Comparison of ENCODE assay signal across 1 cellular context in the genomic region with DNA sequence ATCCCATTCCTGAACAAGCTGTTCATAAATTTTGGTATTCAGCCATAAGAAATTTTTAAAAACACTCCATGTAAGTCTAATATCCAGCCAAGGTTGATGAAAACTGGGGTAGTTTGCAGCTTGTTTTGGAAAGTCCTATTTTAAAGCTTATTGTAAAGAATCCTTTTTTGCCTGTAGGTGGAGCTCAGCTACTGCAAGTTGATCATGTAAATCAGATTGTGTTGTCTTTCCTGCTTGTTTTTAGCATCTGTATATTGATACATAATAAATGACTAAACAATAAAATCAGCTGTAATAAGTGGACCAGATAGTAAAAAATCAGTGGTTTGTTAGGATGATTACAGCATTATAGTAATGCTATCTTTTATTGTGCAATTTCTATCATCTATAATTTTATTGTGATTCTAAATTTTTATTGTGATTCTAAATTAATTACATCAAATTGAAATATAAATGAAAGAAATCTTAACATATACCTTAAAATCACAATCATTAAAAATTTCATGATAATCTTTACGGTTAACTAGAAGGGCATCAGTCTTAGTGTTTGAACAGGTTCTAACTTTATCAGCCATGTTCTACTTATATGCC.
TF ChIP-seq lines count a peak whose summit lies in the region.

No MANE protein-coding gene starts in this region.

TF ChIP-seq in HepG2, 621 proteins besides CTCF, POLR2A, EP300 and RAD21:
- TF ChIP-seq ZNF589 (CRISPR knock-in tag; conservative IDR thresholded peaks at IDR 0.05) (no peak), STAG1 (CRISPR knock-in tag; IDR thresholded peaks at IDR 0.05) (peak; percentile 83), SMC3 (IDR thresholded peaks at IDR 0.05; ENCODE audit: low read length) (peak; percentile 43)
- TF ChIP-seq, protein P1, sequence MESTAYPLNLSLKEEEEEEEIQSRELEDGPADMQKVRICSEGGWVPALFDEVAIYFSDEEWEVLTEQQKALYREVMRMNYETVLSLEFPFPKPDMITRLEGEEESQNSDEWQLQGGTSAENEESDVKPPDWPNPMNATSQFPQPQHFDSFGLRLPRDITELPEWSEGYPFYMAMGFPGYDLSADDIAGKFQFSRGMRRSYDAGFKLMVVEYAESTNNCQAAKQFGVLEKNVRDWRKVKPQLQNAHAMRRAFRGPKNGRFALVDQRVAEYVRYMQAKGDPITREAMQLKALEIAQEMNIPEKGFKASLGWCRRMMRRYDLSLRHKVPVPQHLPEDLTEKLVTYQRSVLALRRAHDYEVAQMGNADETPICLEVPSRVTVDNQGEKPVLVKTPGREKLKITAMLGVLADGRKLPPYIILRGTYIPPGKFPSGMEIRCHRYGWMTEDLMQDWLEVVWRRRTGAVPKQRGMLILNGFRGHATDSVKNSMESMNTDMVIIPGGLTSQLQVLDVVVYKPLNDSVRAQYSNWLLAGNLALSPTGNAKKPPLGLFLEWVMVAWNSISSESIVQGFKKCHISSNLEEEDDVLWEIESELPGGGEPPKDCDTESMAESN (CRISPR knock-in tag; conservative IDR thresholded peaks at IDR 0.05) = no peak
- TF ChIP-seq, protein P2, sequence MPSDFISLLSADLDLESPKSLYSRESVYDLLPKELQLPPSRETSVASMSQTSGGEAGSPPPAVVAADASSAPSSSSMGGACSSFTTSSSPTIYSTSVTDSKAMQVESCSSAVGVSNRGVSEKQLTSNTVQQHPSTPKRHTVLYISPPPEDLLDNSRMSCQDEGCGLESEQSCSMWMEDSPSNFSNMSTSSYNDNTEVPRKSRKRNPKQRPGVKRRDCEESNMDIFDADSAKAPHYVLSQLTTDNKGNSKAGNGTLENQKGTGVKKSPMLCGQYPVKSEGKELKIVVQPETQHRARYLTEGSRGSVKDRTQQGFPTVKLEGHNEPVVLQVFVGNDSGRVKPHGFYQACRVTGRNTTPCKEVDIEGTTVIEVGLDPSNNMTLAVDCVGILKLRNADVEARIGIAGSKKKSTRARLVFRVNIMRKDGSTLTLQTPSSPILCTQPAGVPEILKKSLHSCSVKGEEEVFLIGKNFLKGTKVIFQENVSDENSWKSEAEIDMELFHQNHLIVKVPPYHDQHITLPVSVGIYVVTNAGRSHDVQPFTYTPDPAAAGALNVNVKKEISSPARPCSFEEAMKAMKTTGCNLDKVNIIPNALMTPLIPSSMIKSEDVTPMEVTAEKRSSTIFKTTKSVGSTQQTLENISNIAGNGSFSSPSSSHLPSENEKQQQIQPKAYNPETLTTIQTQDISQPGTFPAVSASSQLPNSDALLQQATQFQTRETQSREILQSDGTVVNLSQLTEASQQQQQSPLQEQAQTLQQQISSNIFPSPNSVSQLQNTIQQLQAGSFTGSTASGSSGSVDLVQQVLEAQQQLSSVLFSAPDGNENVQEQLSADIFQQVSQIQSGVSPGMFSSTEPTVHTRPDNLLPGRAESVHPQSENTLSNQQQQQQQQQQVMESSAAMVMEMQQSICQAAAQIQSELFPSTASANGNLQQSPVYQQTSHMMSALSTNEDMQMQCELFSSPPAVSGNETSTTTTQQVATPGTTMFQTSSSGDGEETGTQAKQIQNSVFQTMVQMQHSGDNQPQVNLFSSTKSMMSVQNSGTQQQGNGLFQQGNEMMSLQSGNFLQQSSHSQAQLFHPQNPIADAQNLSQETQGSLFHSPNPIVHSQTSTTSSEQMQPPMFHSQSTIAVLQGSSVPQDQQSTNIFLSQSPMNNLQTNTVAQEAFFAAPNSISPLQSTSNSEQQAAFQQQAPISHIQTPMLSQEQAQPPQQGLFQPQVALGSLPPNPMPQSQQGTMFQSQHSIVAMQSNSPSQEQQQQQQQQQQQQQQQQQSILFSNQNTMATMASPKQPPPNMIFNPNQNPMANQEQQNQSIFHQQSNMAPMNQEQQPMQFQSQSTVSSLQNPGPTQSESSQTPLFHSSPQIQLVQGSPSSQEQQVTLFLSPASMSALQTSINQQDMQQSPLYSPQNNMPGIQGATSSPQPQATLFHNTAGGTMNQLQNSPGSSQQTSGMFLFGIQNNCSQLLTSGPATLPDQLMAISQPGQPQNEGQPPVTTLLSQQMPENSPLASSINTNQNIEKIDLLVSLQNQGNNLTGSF (CRISPR knock-in tag; IDR thresholded peaks at IDR 0.05) = no peak
